ENCODE assay signal across 8 cellular contexts in genomic region chr7:73737491-73738219, GRCh38. TPM values are rescaled to one million over a fixed set of nuclear protein-coding genes. Genes with fewer than 3 reads are reported as not detected.
A peak's percentile ranks its signal among the peaks of the same experiment; 100 is the strongest.
DNase-seq lines count a peak whose midpoint lies in the region; ATAC-seq and TF ChIP-seq lines count a peak whose summit lies in the region.

No MANE protein-coding gene starts in this region.

- H3K36me3 ChIP-seq in heart right ventricle: peaks cover 0 to 24% (median 0%) of the 10 kb centered on the region in 9 donors
- peaks cover 0 to 7% of the 10 kb centered on the region in 2 donors for H3K36me3 ChIP-seq in body of pancreas (replicated peaks in 1 of 2; ENCODE audit: insufficient read depth in 1 of 2, low read depth in 2 of 2)
- H3K36me3 ChIP-seq in mesendoderm (ENCODE audit: control insufficient read depth, insufficient read depth, low read length): no peaks in the 10 kb centered on the region
- H3K36me3 ChIP-seq in upper lobe of right lung: peaks cover 12% of the 10 kb centered on the region

- TF ChIP-seq POLR2A in body of pancreas (IDR thresholded peaks at IDR 0.05): no peak

- no peak overlapping the region for H2AK5ac ChIP-seq in mesendoderm (ENCODE audit: low read length)

- H3K56ac ChIP-seq in mesendoderm (ENCODE audit: low read length): peak overlapping the region; percentile 34

- H4K8ac ChIP-seq in mesendoderm (ENCODE audit: low read depth, low read length): no peak overlapping the region

- H3K79me1 ChIP-seq in mesendoderm (ENCODE audit: low read length): peaks cover 3% of the 10 kb centered on the region

- H3K27ac ChIP-seq in heart right ventricle: peak overlapping the region in 7 of 10 donors; percentile 80 to 89 (median 87)
- peak overlapping the region; percentile 94 to 100 (median 98) for H3K27ac ChIP-seq in body of pancreas
- H3K27ac ChIP-seq in mesendoderm (ENCODE audit: low read depth, low read length): no peak overlapping the region
- peak overlapping the region; percentile 87 for H3K27ac ChIP-seq in upper lobe of right lung

- H3K4me2 ChIP-seq in mesendoderm (ENCODE audit: low read length): no peak overlapping the region

- H3K9me3 ChIP-seq in heart right ventricle: no peaks in the 10 kb centered on the region
- H3K9me3 ChIP-seq in body of pancreas: no peaks in the 10 kb centered on the region
- H3K9me3 ChIP-seq in upper lobe of right lung: no peaks in the 10 kb centered on the region

- H3K79me2 ChIP-seq in mesendoderm (ENCODE audit: control insufficient read depth, insufficient read depth, low read length): no peaks in the 10 kb centered on the region

- no peak overlapping the region for H2BK120ac ChIP-seq in mesendoderm (ENCODE audit: low read depth, low read length)

- TF ChIP-seq CTCF in heart right ventricle (IDR thresholded peaks at IDR 0.05) (no peak), body of pancreas (IDR thresholded peaks at IDR 0.05) (no peak), upper lobe of right lung (IDR thresholded peaks at IDR 0.05) (no peak)

- H3K4ac ChIP-seq in mesendoderm (ENCODE audit: low read depth, low read length): no peak overlapping the region

- peak overlapping the region; percentile 9 for H3K9ac ChIP-seq in mesendoderm (ENCODE audit: low read length)

- 71 to 78% methylated on average over 17 of the region's 17 CpGs for WGBS in heart right ventricle, 2 donors
- WGBS in body of pancreas, 2 donors: 58 to 68% methylated on average over 12 to 17 of the region's 17 CpGs
- WGBS in mesendoderm (ENCODE audit: extremely low coverage, insufficient coverage, low lambda C conversion rate): no CpG with 5 or more reads among the region's 17 CpGs

- no peak overlapping the region for H2BK5ac ChIP-seq in mesendoderm (ENCODE audit: low read length)

- no peak overlapping the region for H3K18ac ChIP-seq in mesendoderm (ENCODE audit: low read length)

- DNase-seq in heart right ventricle (no peak), Right ventricle myocardium superior (no peak), body of pancreas (no peak), mesendoderm (no peak), upper lobe of right lung (no peak), NCI-H510A treated with DMSO at 0.1 percent for 48 hours (lab: John Stamatoyannopoulos, UW) (no peak)
- no peak for DNase-seq in activated CD4-positive, alpha-beta T cell treated with anti-CD3 and anti-CD28 coated beads for 1 hour

- no peak overlapping the region for H2BK15ac ChIP-seq in mesendoderm (replicated peaks; ENCODE audit: low read depth)

- ATAC-seq in heart right ventricle (no peak), Right ventricle myocardium superior (ENCODE audit: poor library complexity) (no peak), body of pancreas (no peak), upper lobe of right lung (no peak), GM19351 (IDR thresholded peaks at IDR 0.05; ENCODE audit: unreplicated experiment) (no peak)

- H3K4me3 ChIP-seq in heart right ventricle (peak overlapping the region in 9 of 10 donors; percentile 76 to 92 (median 88)), body of pancreas (peak overlapping the region in 1 of 2 donors; percentile 49), mesendoderm (ENCODE audit: low read length) (no peak overlapping the region), upper lobe of right lung (peak overlapping the region; percentile 97)

- H4K5ac ChIP-seq in mesendoderm (ENCODE audit: low read length): no peak overlapping the region

- intact Hi-C loops in heart right ventricle (cut with DNase I): loop anchor here in 5 of 10 donors (10.0 kb wide), 3 partner anchors 53 to 117 kb away; partner anchors contain the start of genes BUD23 (in 1 of the 5), DNAJC30 (in 1 of the 5) and METTL27 (in 1 of the 5)
- intact Hi-C loops in Right ventricle myocardium superior (cut with DNase I): no loop called here
- intact Hi-C loops in body of pancreas (cut with DNase I): no loop called here
- intact Hi-C loops in upper lobe of right lung (cut with DNase I): no loop called here

- H3K4me1 ChIP-seq in heart right ventricle (peaks cover 6 to 24% (median 15%) of the 10 kb centered on the region in 9 donors), body of pancreas (peaks cover 72% of the 10 kb centered on the region), mesendoderm (ENCODE audit: control insufficient read depth, low read depth, low read length) (peaks cover 5% of the 10 kb centered on the region), upper lobe of right lung (peaks cover 5% of the 10 kb centered on the region)

- no peak overlapping the region for H3K23ac ChIP-seq in mesendoderm (ENCODE audit: low read length)

- H3K27me3 ChIP-seq in heart right ventricle (no peaks in the 10 kb centered on the region), body of pancreas (no peaks in the 10 kb centered on the region), mesendoderm (ENCODE audit: insufficient read depth, low read length, poor library complexity) (no peaks in the 10 kb centered on the region), upper lobe of right lung (no peaks in the 10 kb centered on the region)

RNA-seq across cellular contexts. Expression of gene ABHD11, which starts 0.9 kb away (rescaled TPM):
- total RNA-seq in heart right ventricle (10 to 100 TPM; 20.0 to 36.8 (median 29.6) TPM), Right ventricle myocardium superior (18.6 TPM), body of pancreas (10 to 100 TPM; 21.5 to 22.7 TPM), upper lobe of right lung (19.7 TPM)
- 10 to 100 TPM; 26.8 to 36.6 TPM for polyA plus RNA-seq in heart right ventricle
- polyA plus RNA-seq in mesendoderm (2013, experiment 1 of 2): 9.8 TPM
- polyA plus RNA-seq in mesendoderm (2013, experiment 2 of 2): 10.8 TPM

RNA-seq across cellular contexts. Expression of gene STX1A, which starts 18.2 kb away (rescaled TPM):
- 1 to 10 TPM in 9 of 10 donors, under 1 TPM in 1; 0.88 to 2.7 (median 1.8) TPM for total RNA-seq in heart right ventricle
- polyA plus RNA-seq in heart right ventricle: 1 to 10 TPM; 2.5 to 3.4 TPM
- total RNA-seq in Right ventricle myocardium superior: 1.7 TPM
- total RNA-seq in body of pancreas: 10 to 100 TPM in 1 of 2 donors, 1 to 10 TPM in 1; 9.9 to 12.5 TPM
- polyA plus RNA-seq in mesendoderm (2013, experiment 1 of 2): 4.8 TPM
- polyA plus RNA-seq in mesendoderm (2013, experiment 2 of 2): 5.3 TPM
- 6.3 TPM for total RNA-seq in upper lobe of right lung

RNA-seq across cellular contexts. Expression of gene CLDN3, which starts 32.4 kb away (rescaled TPM):
- total RNA-seq in heart right ventricle: not detected
- polyA plus RNA-seq in heart right ventricle: not detected
- total RNA-seq in Right ventricle myocardium superior: not detected
- 100 to 1,000 TPM in 1 of 2 donors, 10 to 100 TPM in 1; 94.2 to 150 TPM for total RNA-seq in body of pancreas
- polyA plus RNA-seq in mesendoderm (2013, experiment 1 of 2): 1.6 TPM
- 1.7 TPM for polyA plus RNA-seq in mesendoderm (2013, experiment 2 of 2)
- total RNA-seq in upper lobe of right lung: 11.8 TPM

RNA-seq across cellular contexts. Expression of gene BUD23, which starts 54.3 kb away (rescaled TPM):
- total RNA-seq in heart right ventricle: 10 to 100 TPM; 63.4 to 89.9 (median 66.8) TPM
- polyA plus RNA-seq in heart right ventricle: 100 to 1,000 TPM; 123 to 134 TPM
- total RNA-seq in Right ventricle myocardium superior: 74.8 TPM
- total RNA-seq in body of pancreas: 10 to 100 TPM; 34.3 to 43.3 TPM
- 149 TPM for polyA plus RNA-seq in mesendoderm (2013, experiment 1 of 2)
- polyA plus RNA-seq in mesendoderm (2013, experiment 2 of 2): 149 TPM
- total RNA-seq in upper lobe of right lung: 38.4 TPM

RNA-seq across cellular contexts. Expression of gene DNAJC30, which starts 54.4 kb away (rescaled TPM):
- total RNA-seq in heart right ventricle (10 to 100 TPM; 12.1 to 20.8 (median 15.8) TPM), Right ventricle myocardium superior (11.8 TPM), body of pancreas (1 to 10 TPM; 3.6 to 5.6 TPM), upper lobe of right lung (10.2 TPM)
- polyA plus RNA-seq in heart right ventricle: 1 to 10 TPM; 9.1 TPM
- 7.6 TPM for polyA plus RNA-seq in mesendoderm (2013, experiment 1 of 2)
- 7.6 TPM for polyA plus RNA-seq in mesendoderm (2013, experiment 2 of 2)

Comparison
In these comparisons a context has a peak if more than half of its experiments do, and no peak if none do; other contexts are left out.
1. RNA of gene CLDN3, which starts 32.4 kb away (total RNA-seq): 94.2 to 150 TPM in body of pancreas and 11.8 TPM in upper lobe of right lung (single experiment); not detected in heart right ventricle and not detected in Right ventricle myocardium superior (single experiment); every median in the first group is over 10 times any median in the second.